ENCODE assay signal across 19 cellular contexts in genomic region chr7:127689194-127689772, GRCh38. TPM values are rescaled to one million over a fixed set of nuclear protein-coding genes. Genes with fewer than 3 reads are reported as not detected.
DNase-seq lines count a peak whose midpoint lies in the region; ATAC-seq, FAIRE-seq and TF ChIP-seq lines count a peak whose summit lies in the region.
"Had no signal": no experiment of that assay in that cellular context is flagged by ENCODE, and none has a peak within 500 bp of the region (broad histone marks: within the 10 kb centered on the region; RNA-seq: fewer than 3 reads in every experiment).

No MANE protein-coding gene starts in this region.

- H4K8ac ChIP-seq in H9 (replicated peaks; ENCODE audit: insufficient read length, low read depth, low read length): no peak overlapping the region

- peak; percentile 75 for FAIRE-seq in keratinocyte (lab: Jason Lieb, UNC)
- FAIRE-seq: HTR-8/SVneo had no signal

- H3K9ac ChIP-seq in H9 (ENCODE audit: extremely low read depth, insufficient read length, low read length): no peak overlapping the region
- H3K9ac ChIP-seq in keratinocyte (ENCODE audit: control insufficient read depth, extremely low read depth, insufficient read depth, low read length): no peak overlapping the region
- H3K9ac ChIP-seq: GM23248 had no signal

- H3K4me3 ChIP-seq in epithelial cell of esophagus (ENCODE audit: low read length): no peak overlapping the region
- peak overlapping the region in 1 of 3 experiments; percentile 9 for H3K4me3 ChIP-seq in keratinocyte (ENCODE audit: control insufficient read depth in 2 of 3, extremely low read depth in 1 of 3, insufficient read depth in 2 of 3, low read depth in 1 of 3, low read length in 3 of 3)
- no peak overlapping the region for H3K4me3 ChIP-seq in naive thymus-derived CD4-positive, alpha-beta T cell (ENCODE audit: low read length)
- H3K4me3 ChIP-seq: GM23248 had no signal

- H3K4me1 ChIP-seq in H9 (ENCODE audit: insufficient read depth, low read length) (peaks cover 3% of the 10 kb centered on the region; the same call in 1 of the 2 replicates), keratinocyte (ENCODE audit: control insufficient read depth, extremely low read depth, insufficient read depth, low read length) (peaks cover 11% of the 10 kb centered on the region)
- no peaks in the 10 kb centered on the region for H3K4me1 ChIP-seq in naive thymus-derived CD4-positive, alpha-beta T cell (ENCODE audit: control insufficient read depth in 2 of 2, insufficient read depth in 2 of 2, low read length in 2 of 2)

- H3K36me3 ChIP-seq in keratinocyte (ENCODE audit: control insufficient read depth in 2 of 2, extremely low read depth in 1 of 2, insufficient read depth in 2 of 2, low read length in 2 of 2): peaks cover 19 to 22% of the 10 kb centered on the region in 2 experiments
- peaks cover 7 to 39% (median 12%) of the 10 kb centered on the region in 3 experiments for H3K36me3 ChIP-seq in naive thymus-derived CD4-positive, alpha-beta T cell (ENCODE audit: control insufficient read depth in 2 of 3, insufficient read depth in 3 of 3, low read length in 3 of 3)

- no peaks in the 10 kb centered on the region for H3K27me3 ChIP-seq in H9 (ENCODE audit: insufficient read depth, low read length)
- H3K27me3 ChIP-seq in keratinocyte (ENCODE audit: control insufficient read depth, extremely low read depth, insufficient read depth, low read length): no peaks in the 10 kb centered on the region
- no peaks in the 10 kb centered on the region for H3K27me3 ChIP-seq in naive thymus-derived CD4-positive, alpha-beta T cell (ENCODE audit: control insufficient read depth in 2 of 2, insufficient read depth in 2 of 2, low read length in 2 of 2)

- H2BK120ac ChIP-seq in H9 (ENCODE audit: low read depth, low read length, poor library complexity, severe bottlenecking): no peak overlapping the region

- H2BK12ac ChIP-seq in H9 (ENCODE audit: insufficient read length, low read depth, low read length): no peak overlapping the region

- no peak overlapping the region for H2BK5ac ChIP-seq in H9 (ENCODE audit: insufficient read length, low read length)

- H2BK20ac ChIP-seq in H9 (ENCODE audit: low read depth, low read length, poor library complexity, severe bottlenecking): no peak overlapping the region

- peak overlapping the region in 2 of 3 experiments; percentile 1 to 42; a peak in 3 of 7 replicates for H3K27ac Mint-ChIP-seq in H9
- peak overlapping the region; percentile 32 for H3K27ac Mint-ChIP-seq in activated T-helper 17 cell treated with anti-CD3 and anti-CD28 coated beads, Interleukin-2, amount 50 U/mL, for 72 hours
- H3K27ac Mint-ChIP-seq in naive thymus-derived CD4-positive, alpha-beta T cell: no peak overlapping the region

- H3K9me1 ChIP-seq in keratinocyte (ENCODE audit: control insufficient read depth, extremely low read depth, insufficient read depth, low read length): no peaks in the 10 kb centered on the region

- H3K18ac ChIP-seq in H9 (ENCODE audit: insufficient read length, low read depth, low read length): no peak overlapping the region

- H3K27ac ChIP-seq in H9 (ENCODE audit: insufficient read length, low read depth, low read length) (no peak overlapping the region), keratinocyte (ENCODE audit: control insufficient read depth, insufficient read depth, low read length) (no peak overlapping the region)
- no peak overlapping the region for H3K27ac ChIP-seq in naive thymus-derived CD4-positive, alpha-beta T cell (ENCODE audit: low read depth, low read length)
- H3K27ac ChIP-seq: GM23248 had no signal

- H3K23me2 ChIP-seq in H9 (ENCODE audit: insufficient read length, low read depth, low read length, poor library complexity, severe bottlenecking): no peaks in the 10 kb centered on the region

- POLR2A ChIA-PET in naive thymus-derived CD4-positive, alpha-beta T cell (lab: Charles Lee): no interaction called here

- no peak for DNase-seq in H9
- peak; percentile 53 for DNase-seq in epithelial cell of esophagus (ENCODE audit: low read depth)
- no peak for DNase-seq in keratinocyte (ENCODE audit: low read depth, low spot score)
- no peak for DNase-seq in naive thymus-derived CD4-positive, alpha-beta T cell
- no peak for DNase-seq in glomerular visceral epithelial cell (ENCODE audit: extremely low spot score)
- DNase-seq: ACHN, DMS79 treated with DMSO at 0.1 percent for 48 hours, GM23248, Kasumi-1, MM.1S, NCI-H1092, NCI-H1436 treated with DMSO at 0.1 percent for 48 hours, NCI-H2029, NCI-H82 had no signal

- H3K4me1 Mint-ChIP-seq in H9: peaks cover 36 to 45% of the 10 kb centered on the region in 2 experiments
- peaks cover 10% of the 10 kb centered on the region for H3K4me1 Mint-ChIP-seq in activated T-helper 17 cell treated with anti-CD3 and anti-CD28 coated beads, Interleukin-2, amount 50 U/mL, for 72 hours
- peaks cover 11 to 39% (median 25%) of the 10 kb centered on the region in 7 donors for H3K4me1 Mint-ChIP-seq in naive thymus-derived CD4-positive, alpha-beta T cell

- H3K56ac ChIP-seq in H9 (ENCODE audit: insufficient read length, low read depth, low read length): no peak overlapping the region

- no peaks in the 10 kb centered on the region for H3K9me3 Mint-ChIP-seq in H9
- H3K9me3 Mint-ChIP-seq in activated T-helper 17 cell treated with anti-CD3 and anti-CD28 coated beads, Interleukin-2, amount 50 U/mL, for 72 hours: no peaks in the 10 kb centered on the region
- H3K9me3 Mint-ChIP-seq in naive thymus-derived CD4-positive, alpha-beta T cell: no peaks in the 10 kb centered on the region

- H3K9me3 ChIP-seq in H9 (ENCODE audit: control insufficient read depth, low read depth, low read length) (no peaks in the 10 kb centered on the region), keratinocyte (ENCODE audit: control insufficient read depth, low read depth, low read length) (no peaks in the 10 kb centered on the region)
- H3K9me3 ChIP-seq in naive thymus-derived CD4-positive, alpha-beta T cell (ENCODE audit: control insufficient read depth in 2 of 3, low read length in 3 of 3): no peaks in the 10 kb centered on the region

- dilution Hi-C loops in keratinocyte (cut with MboI; ENCODE audit: extremely low pct_ligation_motif_present, low sequenced_read_pairs): no loop called here

- H4K20me1 ChIP-seq in H9 (ENCODE audit: control insufficient read depth, insufficient read depth, insufficient read length): no peaks in the 10 kb centered on the region
- H4K20me1 ChIP-seq in keratinocyte (ENCODE audit: control insufficient read depth, extremely low read depth, insufficient read depth, low read length): peaks cover 3% of the 10 kb centered on the region

- no peaks in the 10 kb centered on the region; the same call in 1 of the 2 replicates for H3K27me3 Mint-ChIP-seq in H9 (ENCODE audit: low read depth)
- H3K27me3 Mint-ChIP-seq in activated T-helper 17 cell treated with anti-CD3 and anti-CD28 coated beads, Interleukin-2, amount 50 U/mL, for 72 hours: no peaks in the 10 kb centered on the region
- H3K27me3 Mint-ChIP-seq in naive thymus-derived CD4-positive, alpha-beta T cell: no peaks in the 10 kb centered on the region

- no peak overlapping the region for H3K14ac ChIP-seq in H9 (ENCODE audit: insufficient read depth, low read length)

- TF ChIP-seq CTCF in H9 (conservative IDR thresholded peaks at IDR 0.05): no peak
- no peak for TF ChIP-seq CTCF in epithelial cell of esophagus (IDR thresholded peaks at IDR 0.05; ENCODE audit: insufficient read depth, low read depth, low read length, missing control alignments)
- TF ChIP-seq CTCF in keratinocyte (optimal IDR thresholded peaks at IDR 0.05 in 1 of 3, IDR thresholded peaks at IDR 0.05 in 1 of 3, conservative IDR thresholded peaks at IDR 0.05 in 1 of 3; ENCODE audit: extremely low read depth in 1 of 3, insufficient read depth in 2 of 3, low read length in 3 of 3): no peak

- no peak overlapping the region for H2BK15ac ChIP-seq in H9 (ENCODE audit: low read depth, low read length)

- H2AFZ ChIP-seq in H9 (ENCODE audit: low read length) (no peak overlapping the region), keratinocyte (ENCODE audit: control insufficient read depth, low read length) (no peak overlapping the region)
- H2AFZ ChIP-seq: GM23248 had no signal

- no peak overlapping the region for H3K4ac ChIP-seq in H9 (ENCODE audit: low read depth, low read length)

- no peak overlapping the region for H4K91ac ChIP-seq in H9 (ENCODE audit: insufficient read length, low read depth, low read length)

- H3K36me3 Mint-ChIP-seq in H9 (ENCODE audit: insufficient read depth in 1 of 3, low read depth in 3 of 3): peaks cover 44 to 51% (median 51%) of the 10 kb centered on the region in 3 experiments; a peak in 6 of 7 replicates
- peaks cover 85% of the 10 kb centered on the region for H3K36me3 Mint-ChIP-seq in activated T-helper 17 cell treated with anti-CD3 and anti-CD28 coated beads, Interleukin-2, amount 50 U/mL, for 72 hours (ENCODE audit: low read depth)
- peaks cover 10 to 51% (median 35%) of the 10 kb centered on the region in 5 donors for H3K36me3 Mint-ChIP-seq in naive thymus-derived CD4-positive, alpha-beta T cell

- H4K5ac ChIP-seq in H9 (ENCODE audit: insufficient read length, low read depth, low read length): no peak overlapping the region

- H3K4me3 Mint-ChIP-seq in H9: no peak overlapping the region
- no peak overlapping the region for H3K4me3 Mint-ChIP-seq in activated T-helper 17 cell treated with anti-CD3 and anti-CD28 coated beads, Interleukin-2, amount 50 U/mL, for 72 hours
- H3K4me3 Mint-ChIP-seq in naive thymus-derived CD4-positive, alpha-beta T cell: no peak overlapping the region

- intact Hi-C loops in naive thymus-derived CD4-positive, alpha-beta T cell (cut with micrococcal nuclease): no loop called here

- no peak overlapping the region for H2AK5ac ChIP-seq in H9 (ENCODE audit: insufficient read length, low read length)

- H3K4me2 ChIP-seq in H9 (ENCODE audit: insufficient read depth, insufficient read length, low read length) (no peak overlapping the region), keratinocyte (ENCODE audit: control insufficient read depth, extremely low read depth, insufficient read depth, low read depth, low read length) (peak overlapping the region; percentile 6)

- no peak overlapping the region for H3K23ac ChIP-seq in H9 (ENCODE audit: insufficient read length, low read depth, low read length)

- CTCF ChIA-PET in naive thymus-derived CD4-positive, alpha-beta T cell (lab: Charles Lee): no interaction called here

- H3T11ph ChIP-seq in H9 (ENCODE audit: low read length): no peak overlapping the region

- peaks cover 13% of the 10 kb centered on the region for H3K79me1 ChIP-seq in H9 (ENCODE audit: insufficient read depth, low read depth, low read length, poor library complexity, severe bottlenecking)

- H3K79me2 ChIP-seq in H9 (ENCODE audit: insufficient read depth, low read length): peaks cover 2% of the 10 kb centered on the region; the same call in 1 of the 2 replicates
- H3K79me2 ChIP-seq in keratinocyte (ENCODE audit: control insufficient read depth, insufficient read depth, low read length): peaks cover 80% of the 10 kb centered on the region

- no peak for ATAC-seq in activated T-helper 17 cell treated with anti-CD3 and anti-CD28 coated beads, Interleukin-2, amount 50 U/mL, for 72 hours (replicated peaks)
- ATAC-seq in naive thymus-derived CD4-positive, alpha-beta T cell: no peak
- ATAC-seq in HG03432 (IDR thresholded peaks at IDR 0.05; ENCODE audit: unreplicated experiment): no peak
- ATAC-seq in GM19397 (IDR thresholded peaks at IDR 0.05; ENCODE audit: unreplicated experiment): no peak
- ATAC-seq: HCT116 had no signal

- WGBS in H9 (ENCODE audit: extremely low coverage, insufficient read length, low lambda C conversion rate): no CpG with 5 or more reads among the region's 1 CpG

RNA-seq across cellular contexts. Expression of gene SND1, which starts 37.3 kb away (rescaled TPM):
- 218 and 225 TPM in 2 replicates for total RNA-seq in H9 (2021)
- total RNA-seq in activated T-helper 17 cell treated with anti-CD3 and anti-CD28 coated beads, Interleukin-2, amount 50 U/mL, for 72 hours: 100 to 1,000 TPM; 246 to 256 TPM
- 140 to 173 TPM (median 150 TPM) in 3 replicates for polyA plus RNA-seq in keratinocyte
- 73.6 TPM for polyA plus RNA-seq in keratinocyte (2011; ENCODE audit: low read depth)
- 131 and 140 TPM in 2 replicates for polyA plus RNA-seq in keratinocyte (2011; cell fraction: cytosol; rRNA removed)
- 170 and 189 TPM in 2 replicates for polyA plus RNA-seq in keratinocyte (2011; cell fraction: nucleus; rRNA removed)
- 102 and 186 TPM in 2 replicates for polyA plus RNA-seq in keratinocyte (2012; ENCODE audit: low replicate concordance)
- 190 to 271 TPM (median 243 TPM) in 3 replicates for polyA minus RNA-seq in keratinocyte
- polyA minus RNA-seq in keratinocyte (2011; cell fraction: cytosol; rRNA and poly(A)+ RNA removed): 253 TPM
- 156 and 281 TPM in 2 replicates for polyA minus RNA-seq in keratinocyte (2011; cell fraction: nucleus; rRNA and poly(A)+ RNA removed)
- total RNA-seq in naive thymus-derived CD4-positive, alpha-beta T cell: 100 to 1,000 TPM; 132 to 253 (median 163) TPM
- 10 to 100 TPM; 68.6 to 99.9 TPM for polyA plus RNA-seq in naive thymus-derived CD4-positive, alpha-beta T cell

Comparison
In these comparisons a context has a peak if more than half of its experiments do, and no peak if none do; other contexts are left out.
1. H3K27ac Mint-ChIP-seq: peak in H9 (2 of 3) and activated T-helper 17 cell treated with anti-CD3 and anti-CD28 coated beads, Interleukin-2, amount 50 U/mL, for 72 hours (single experiment); none in naive thymus-derived CD4-positive, alpha-beta T cell (0 of 9).